ENCODE assay signal across 24 cellular contexts in genomic region chr18:21307578-21307977, GRCh38.
A peak's percentile ranks its signal among the peaks of the same experiment; 100 is the strongest.
DNase-seq lines count a peak whose midpoint lies in the region; ATAC-seq and TF ChIP-seq lines count a peak whose summit lies in the region.
"Had no signal": no experiment of that assay in that cellular context is flagged by ENCODE, and none has a peak within 500 bp of the region (broad histone marks: within the 10 kb centered on the region; RNA-seq: fewer than 3 reads in every experiment).

No MANE protein-coding gene starts in this region.

- H3K9me2 ChIP-seq in GM23338 (ENCODE audit: insufficient read depth), result no peaks in the 10 kb centered on the region

- H3K4me2 ChIP-seq in GM23338 (no peak overlapping the region), trophoblast cell (ENCODE audit: low read length) (no peak overlapping the region)
- H3K4me2 ChIP-seq: A549; BLaER1 treated with 17β-estradiol and CSF1 and Interleukin-3, amounts not matched to agents 10 nM and 100 nM had no signal

- H3K36me3 ChIP-seq in GM23338 (ENCODE audit: insufficient read depth) (no peaks in the 10 kb centered on the region), trophoblast cell (ENCODE audit: control insufficient read depth in 1 of 2, insufficient read depth in 2 of 2, low read length in 2 of 2) (no peaks in the 10 kb centered on the region)
- H3K36me3 ChIP-seq: BLaER1 treated with 17β-estradiol and CSF1 and Interleukin-3, amounts not matched to agents 10 nM and 100 nM had no signal

- H2AK5ac ChIP-seq in trophoblast cell (ENCODE audit: low read length), result peak overlapping the region; percentile 39

- H4K8ac ChIP-seq in trophoblast cell (ENCODE audit: low read depth, low read length), result no peak overlapping the region

- H3F3A ChIP-seq in GM23338 (replicated peaks; ENCODE audit: low read depth), result no peaks in the 10 kb centered on the region

- H3K9me3 ChIP-seq in trophoblast cell (ENCODE audit: insufficient read depth, low read depth, low read length), result no peaks in the 10 kb centered on the region
- H3K9me3 ChIP-seq: A549, Caco-2 had no signal

- H2BK120ac ChIP-seq in trophoblast cell (ENCODE audit: insufficient read depth, low read length, poor library complexity), result no peak overlapping the region

- peaks cover 11% of the 10 kb centered on the region for H3K79me1 ChIP-seq in trophoblast cell (ENCODE audit: low read length)

- H3K36me3 Mint-ChIP-seq in GM23338 (ENCODE audit: low read depth) (no peaks in the 10 kb centered on the region), neural crest cell (ENCODE audit: low read depth) (peaks cover 3% of the 10 kb centered on the region)
- H3K36me3 Mint-ChIP-seq: CD8-positive, alpha-beta T cell had no signal

- no peaks in the 10 kb centered on the region for H4K20me1 ChIP-seq in GM23338 (replicated peaks; ENCODE audit: insufficient read depth)
- H4K20me1 ChIP-seq: BLaER1 treated with 17β-estradiol and CSF1 and Interleukin-3, amounts not matched to agents 10 nM and 100 nM had no signal

- peak; percentile 52; the same call in 2 of the 3 replicates for ATAC-seq in GM23338
- ATAC-seq in HG03432 (IDR thresholded peaks at IDR 0.05; ENCODE audit: unreplicated experiment), result no peak
- ATAC-seq: A549; CD8-positive, alpha-beta T cell; GM12878 had no signal

- H3K9me3 Mint-ChIP-seq in GM23338 (no peaks in the 10 kb centered on the region), neural crest cell (no peaks in the 10 kb centered on the region)
- H3K9me3 Mint-ChIP-seq: CD4-positive, alpha-beta T cell; CD8-positive, alpha-beta T cell had no signal

- no peak overlapping the region for H3K4me3 ChIP-seq in GM23338
- H3K4me3 ChIP-seq in trophoblast cell (ENCODE audit: low read depth, low read length), result no peak overlapping the region
- H3K4me3 ChIP-seq: A549; BLaER1 treated with 17β-estradiol and CSF1 and Interleukin-3, amounts not matched to agents 10 nM and 100 nM; GM12878 had no signal

- DNase-seq in GM23338 (ENCODE audit: low spot score) (no peak), ecto neural progenitor cell (ENCODE audit: low spot score) (peak; percentile 56), neural crest cell (ENCODE audit: low read depth, low spot score) (no peak), trophoblast cell (no peak), NOMO-1 (lab: John Stamatoyannopoulos, UW; ENCODE audit: unreplicated experiment in 2 of 2) (no peak), RKO (ENCODE audit: low spot score) (no peak), superior temporal gyrus (ENCODE audit: extremely low spot score) (no peak)
- DNase-seq: AML-193; Caco-2; Calu3; CD4-positive, alpha-beta T cell; CD8-positive, alpha-beta T cell; DMS53; DMS79; DND-41; EL; GDM1 had no signal

- H4K91ac ChIP-seq in trophoblast cell (ENCODE audit: low read depth, low read length), result peak overlapping the region; percentile 20

- H3K27me3 Mint-ChIP-seq in GM23338 (ENCODE audit: insufficient read depth, low read depth, poor library complexity), result no peaks in the 10 kb centered on the region
- H3K27me3 Mint-ChIP-seq in neural crest cell (ENCODE audit: low read depth), result no peaks in the 10 kb centered on the region
- H3K27me3 Mint-ChIP-seq: B cell had no signal

- H3K4me3 Mint-ChIP-seq in GM23338 (no peak overlapping the region), neural crest cell (peak overlapping the region; percentile 4)
- H3K4me3 Mint-ChIP-seq: B cell; CD4-positive, alpha-beta T cell; CD8-positive, alpha-beta T cell had no signal

- H2AFZ ChIP-seq in GM23338 (no peak overlapping the region), trophoblast cell (ENCODE audit: insufficient read depth, low read length, poor library complexity) (no peak overlapping the region)

- no peak overlapping the region for H3K23ac ChIP-seq in trophoblast cell (ENCODE audit: low read length)

- no peaks in the 10 kb centered on the region for H3K27me3 ChIP-seq in GM23338 (ENCODE audit: insufficient read depth)
- H3K27me3 ChIP-seq in trophoblast cell (ENCODE audit: insufficient read depth, low read length), result no peaks in the 10 kb centered on the region
- H3K27me3 ChIP-seq: BLaER1 treated with 17β-estradiol and CSF1 and Interleukin-3, amounts not matched to agents 10 nM and 100 nM had no signal

- peak overlapping the region; percentile 6 for H2BK12ac ChIP-seq in trophoblast cell (ENCODE audit: low read length)

- H2BK5ac ChIP-seq in trophoblast cell (ENCODE audit: low read depth, low read length, poor library complexity), result no peak overlapping the region

- TF ChIP-seq CTCF in GM23338 (conservative IDR thresholded peaks at IDR 0.05; ENCODE audit: low read depth in 2 of 2), result no peak
- TF ChIP-seq CTCF in neural crest cell (conservative IDR thresholded peaks at IDR 0.05), result no peak

- H3K9ac ChIP-seq in trophoblast cell (ENCODE audit: low read length), result no peak overlapping the region
- H3K9ac ChIP-seq: BLaER1 treated with 17β-estradiol and CSF1 and Interleukin-3, amounts not matched to agents 10 nM and 100 nM had no signal

- peak overlapping the region; percentile 69 for H3K18ac ChIP-seq in trophoblast cell (ENCODE audit: low read length)

- peak overlapping the region; percentile 26 for H3K4ac ChIP-seq in trophoblast cell (ENCODE audit: low read depth, low read length)

- peak overlapping the region; percentile 21 for H3K14ac ChIP-seq in trophoblast cell (ENCODE audit: low read length)

- no peak overlapping the region for H4K12ac ChIP-seq in trophoblast cell (ENCODE audit: low read depth, low read length)

- H3K27ac Mint-ChIP-seq in GM23338 (no peak overlapping the region), neural crest cell (ENCODE audit: unreplicated experiment) (peak overlapping the region; percentile 16)
- H3K27ac Mint-ChIP-seq: B cell; CD4-positive, alpha-beta T cell; CD8-positive, alpha-beta T cell had no signal

- WGBS in trophoblast cell (ENCODE audit: extremely low coverage, insufficient coverage, insufficient read length), result no CpG with 5 or more reads among the region's 7 CpGs

- no peak overlapping the region for H3K27ac ChIP-seq in GM23338 (ENCODE audit: low read depth)
- H3K27ac ChIP-seq in trophoblast cell (ENCODE audit: low read depth, low read length), result no peak overlapping the region
- H3K27ac ChIP-seq: 22Rv1; BLaER1 treated with 17β-estradiol and CSF1 and Interleukin-3, amounts not matched to agents 10 nM and 100 nM; C4-2B had no signal

- H3K4me1 ChIP-seq in GM23338 (ENCODE audit: insufficient read depth), result 0 out of 2 replicates have a peak, but pooled peaks cover 4% of the 10 kb centered on the region
- H3K4me1 ChIP-seq in trophoblast cell (ENCODE audit: control insufficient read depth in 1 of 2, insufficient read depth in 2 of 2, low read length in 2 of 2), result peaks cover 4 to 10% of the 10 kb centered on the region in 2 experiments
- H3K4me1 ChIP-seq: BLaER1 treated with 17β-estradiol and CSF1 and Interleukin-3, amounts not matched to agents 10 nM and 100 nM had no signal

- H3K4me1 Mint-ChIP-seq in GM23338, result peaks cover 7% of the 10 kb centered on the region; the same call in 1 of the 3 replicates
- H3K4me1 Mint-ChIP-seq in neural crest cell, result peaks cover 83% of the 10 kb centered on the region
- H3K4me1 Mint-ChIP-seq: B cell had no signal

- no peaks in the 10 kb centered on the region for H3K79me2 ChIP-seq in GM23338 (replicated peaks; ENCODE audit: insufficient read depth)
- peaks cover 3% of the 10 kb centered on the region for H3K79me2 ChIP-seq in trophoblast cell (ENCODE audit: control insufficient read depth, insufficient read depth, low read length, poor library complexity)

TF ChIP-seq in GM23338, 12 proteins besides CTCF, POLR2A, EP300 and RAD21 (continues in another document):
- no peak for TF ChIP-seq EZH2phosphoT487 (IDR thresholded peaks at IDR 0.05; ENCODE audit: unreplicated experiment)
- no peak for TF ChIP-seq ZNF114 (CRISPR knock-in tag; IDR thresholded peaks at IDR 0.05)
- TF ChIP-seq ETS1 (IDR thresholded peaks at IDR 0.05), result no peak
- no peak for TF ChIP-seq EZH2 (IDR thresholded peaks at IDR 0.05; ENCODE audit: low read depth, unreplicated experiment)
- no peak for TF ChIP-seq STAT1 (IDR thresholded peaks at IDR 0.05; ENCODE audit: unreplicated experiment)
- no peak for TF ChIP-seq ZNF331 (CRISPR knock-in tag; IDR thresholded peaks at IDR 0.05; ENCODE audit: low read depth)
